12 cellular contexts compared by ENCODE assay signal in genomic region chr20:51365670-51366069, GRCh38.
DNase-seq lines count a peak whose midpoint lies in the region; ATAC-seq and TF ChIP-seq lines count a peak whose summit lies in the region.
"Had no signal": no experiment of that assay in that cellular context is flagged by ENCODE, and none has a peak within 500 bp of the region (broad histone marks: within the 10 kb centered on the region; RNA-seq: fewer than 3 reads in every experiment).

No MANE protein-coding gene starts in this region.

- peak; percentile 100 for DNase-seq in HS-5 (ENCODE audit: low read depth)
- DNase-seq in astrocyte of the hippocampus (ENCODE audit: low read depth, low spot score) = peak; percentile 86
- DNase-seq in right cardiac atrium = no peak
- no peak for DNase-seq in thoracic aorta (ENCODE audit: low spot score)
- DNase-seq in globus pallidus (ENCODE audit: low spot score) = no peak
- DNase-seq in head of caudate nucleus = no peak
- DNase-seq in C1 segment of cervical spinal cord (lab: John Stamatoyannopoulos, UW) = no peak
- DNase-seq: KG1, NCI-H345, T-helper 2 cell had no signal

- H3K9me3 ChIP-seq in right cardiac atrium (ENCODE audit: control insufficient read depth, low read length) = no peaks in the 10 kb centered on the region
- no peaks in the 10 kb centered on the region for H3K9me3 ChIP-seq in thoracic aorta

- ATAC-seq in right cardiac atrium (peak; percentile 7 to 58), thoracic aorta (ENCODE audit: insufficient number of reproducible peaks, low FRiP score, low read depth) (peak; percentile 34), HG03342 (IDR thresholded peaks at IDR 0.05; ENCODE audit: unreplicated experiment) (no peak)
- ATAC-seq: stimulated activated effector memory CD8-positive, alpha-beta T cell treated with anti-CD3 and anti-CD28 coated beads, Interleukin-12 subunit alpha, Interleukin-12 subunit beta, amount 100 ng/mL, for 72 hours had no signal

- H3K4me3 ChIP-seq in right cardiac atrium (ENCODE audit: low read length) = no peak overlapping the region
- H3K4me3 ChIP-seq in thoracic aorta = no peak overlapping the region

- TF ChIP-seq CTCF in thoracic aorta (IDR thresholded peaks at IDR 0.05) = no peak

- H3K27me3 ChIP-seq in right cardiac atrium (ENCODE audit: control insufficient read depth, insufficient read depth) (no peaks in the 10 kb centered on the region), thoracic aorta (replicated peaks; ENCODE audit: insufficient read depth) (no peaks in the 10 kb centered on the region)

- intact Hi-C loops in right cardiac atrium (cut with DNase I) = no loop called here
- intact Hi-C loops in head of caudate nucleus (cut with DNase I) = no loop called here

- H3K36me3 ChIP-seq in thoracic aorta = no peaks in the 10 kb centered on the region

- H3K27ac ChIP-seq in right cardiac atrium (ENCODE audit: low read length) = peak overlapping the region; percentile 20
- peak overlapping the region; percentile 63 to 83 for H3K27ac ChIP-seq in thoracic aorta

- 73% methylated on average over 3 of the region's 3 CpGs for WGBS in right cardiac atrium

- H3K4me1 ChIP-seq in right cardiac atrium (ENCODE audit: control insufficient read depth, insufficient read depth, low read length) (no peaks in the 10 kb centered on the region), thoracic aorta (ENCODE audit: control insufficient read depth in 1 of 2, low read depth in 2 of 2) (peaks cover 7 to 24% of the 10 kb centered on the region in 2 donors)

Comparison
In these comparisons a context has a peak if more than half of its experiments do, and no peak if none do; other contexts are left out.
1. DNase-seq: peak in HS-5 (single experiment) and astrocyte of the hippocampus (single experiment); none in right cardiac atrium (0 of 3), thoracic aorta (single experiment), globus pallidus (single experiment), head of caudate nucleus (0 of 42) and C1 segment of cervical spinal cord (0 of 14).